In the genomic region with DNA sequence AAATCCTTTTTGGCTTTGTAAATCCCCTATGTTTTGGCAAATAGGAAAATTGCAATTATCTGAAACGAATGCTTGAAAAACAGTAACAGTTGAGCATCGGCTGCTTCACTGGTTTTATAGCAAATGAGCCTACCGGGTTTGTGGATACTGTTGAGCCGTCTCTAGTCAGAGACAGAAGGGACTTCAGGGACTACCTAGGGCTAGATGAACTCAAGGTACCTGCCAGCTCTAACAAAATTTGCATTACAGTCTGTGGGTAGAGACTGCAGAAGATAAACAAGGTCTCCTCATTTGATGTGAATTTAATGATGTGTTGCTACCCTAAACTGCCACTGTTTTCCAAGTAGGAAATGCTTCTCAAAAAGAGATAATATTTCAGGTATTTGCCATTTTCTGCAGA, we compare ENCODE assay signal across 22 cellular contexts.
DNase-seq lines count a peak whose midpoint lies in the region; ATAC-seq, FAIRE-seq and TF ChIP-seq lines count a peak whose summit lies in the region.
"Had no signal": no experiment of that assay in that cellular context is flagged by ENCODE, and none has a peak within 500 bp of the region (broad histone marks: within the 10 kb centered on the region; RNA-seq: fewer than 3 reads in every experiment).

No MANE protein-coding gene starts in this region.

- no peak overlapping the region for H3K4me3 ChIP-seq in A549
- H3K4me3 ChIP-seq: GM12878, K562 had no signal

- peaks cover 15% of the 10 kb centered on the region for H3K27me3 Mint-ChIP-seq in WTC11 (ENCODE audit: low read depth)

- POLR2A ChIA-PET in A549 (lab: Yijun Ruan, JAX): no interaction called here
- POLR2A ChIA-PET in WTC11 (lab: Charles Lee): interaction anchor here (0.6 kb wide), 1 partner anchor 212 kb away, joined by 4 read pairs; no protein-coding TSS in a partner anchor

- H3K4me3 Mint-ChIP-seq in WTC11: no peak overlapping the region
- H3K4me3 Mint-ChIP-seq in stimulated activated effector memory CD8-positive, alpha-beta T cell treated with anti-CD3 and anti-CD28 coated beads, Interleukin-12 subunit alpha, Interleukin-12 subunit beta, amount 100 ng/mL, for 72 hours: no peak overlapping the region
- H3K4me3 Mint-ChIP-seq: CD14-positive monocyte; CD4-positive, alpha-beta memory T cell; HFFc6 had no signal

- TF ChIP-seq EP300 in A549 (IDR thresholded peaks at IDR 0.05): no peak

- TF ChIP-seq POLR2A in A549 (IDR thresholded peaks at IDR 0.05; ENCODE audit: low read length) (no peak), GM12891 (IDR thresholded peaks at IDR 0.05; ENCODE audit: low read depth, low read length) (no peak)

- ATAC-seq in A549 (no peak), WTC11 (peak; percentile 58)
- no peak for ATAC-seq in stimulated activated effector memory CD8-positive, alpha-beta T cell treated with anti-CD3 and anti-CD28 coated beads, Interleukin-12 subunit alpha, Interleukin-12 subunit beta, amount 100 ng/mL, for 72 hours
- ATAC-seq: GM12878, HCT116, K562 had no signal

- peaks cover 15% of the 10 kb centered on the region for H3K4me1 Mint-ChIP-seq in WTC11
- H3K4me1 Mint-ChIP-seq in stimulated activated effector memory CD8-positive, alpha-beta T cell treated with anti-CD3 and anti-CD28 coated beads, Interleukin-12 subunit alpha, Interleukin-12 subunit beta, amount 100 ng/mL, for 72 hours: no peaks in the 10 kb centered on the region
- H3K4me1 Mint-ChIP-seq: CD4-positive, alpha-beta memory T cell had no signal

- WGBS in A549 (ENCODE audit: missing lambda C conversion rate): 61% methylated on average over 4 of the region's 4 CpGs

- H3K36me3 Mint-ChIP-seq in WTC11: no peaks in the 10 kb centered on the region
- no peaks in the 10 kb centered on the region for H3K36me3 Mint-ChIP-seq in stimulated activated effector memory CD8-positive, alpha-beta T cell treated with anti-CD3 and anti-CD28 coated beads, Interleukin-12 subunit alpha, Interleukin-12 subunit beta, amount 100 ng/mL, for 72 hours
- H3K36me3 Mint-ChIP-seq: CD14-positive monocyte; CD4-positive, alpha-beta memory T cell had no signal

- no peak overlapping the region for H3K27ac Mint-ChIP-seq in WTC11
- no peak overlapping the region for H3K27ac Mint-ChIP-seq in stimulated activated effector memory CD8-positive, alpha-beta T cell treated with anti-CD3 and anti-CD28 coated beads, Interleukin-12 subunit alpha, Interleukin-12 subunit beta, amount 100 ng/mL, for 72 hours
- H3K27ac Mint-ChIP-seq: CD14-positive monocyte; CD4-positive, alpha-beta memory T cell; HFFc6 had no signal

- no peak for TF ChIP-seq RAD21 in A549 (conservative IDR thresholded peaks at IDR 0.05 in 1 of 2, IDR thresholded peaks at IDR 0.05 in 1 of 2)

- H3K4me2 ChIP-seq in A549: no peak overlapping the region

- CTCF ChIA-PET in A549 (lab: Yijun Ruan, JAX) (interaction anchor here (5.3 kb wide), 1 partner anchor 13 kb away, joined by 44 read pairs; no protein-coding TSS in a partner anchor), WTC11 (lab: Charles Lee) (interaction anchor here (1.3 kb wide), 1 partner anchor 14 kb away, joined by 4 read pairs; no protein-coding TSS in a partner anchor)

- H3K4me1 ChIP-seq in A549: no peaks in the 10 kb centered on the region

- H3K9me3 Mint-ChIP-seq in WTC11: no peaks in the 10 kb centered on the region
- H3K9me3 Mint-ChIP-seq in stimulated activated effector memory CD8-positive, alpha-beta T cell treated with anti-CD3 and anti-CD28 coated beads, Interleukin-12 subunit alpha, Interleukin-12 subunit beta, amount 100 ng/mL, for 72 hours: no peaks in the 10 kb centered on the region
- H3K9me3 Mint-ChIP-seq: CD14-positive monocyte; CD4-positive, alpha-beta memory T cell; HFFc6 had no signal

- TF ChIP-seq CTCF in A549 (IDR thresholded peaks at IDR 0.05) (no peak), WTC11 (IDR thresholded peaks at IDR 0.05) (no peak)

- no peak overlapping the region for H3K27ac ChIP-seq in A549

- no peaks in the 10 kb centered on the region for H3K9me3 ChIP-seq in A549

- no peak for DNase-seq in A549 (ENCODE audit: low read depth in 1 of 2, low spot score in 1 of 2)
- no peak for DNase-seq in GM12891 (ENCODE audit: insufficient read length, low spot score)
- peak; percentile 74 for DNase-seq in NCI-H1694 (lab: John Stamatoyannopoulos, UW)
- DNase-seq in WTC11 (ENCODE audit: low spot score): no peak
- no peak for DNase-seq in central memory CD4-positive, alpha-beta T cell
- no peak for DNase-seq in NCI-H510A treated with DMSO at 0.1 percent for 48 hours (lab: John Stamatoyannopoulos, UW)
- no peak for DNase-seq in stimulated activated effector memory CD8-positive, alpha-beta T cell treated with anti-CD3 and anti-CD28 coated beads, Interleukin-12 subunit alpha, Interleukin-12 subunit beta, amount 100 ng/mL, for 72 hours (ENCODE audit: low spot score in 2 of 2)
- DNase-seq: AML-193; CD4-positive, alpha-beta memory T cell; DMS53; DND-41; EL; HFFc6; IMR-90 had no signal

- peak; percentile 23 for FAIRE-seq in A549 (lab: Jason Lieb, UNC)
- FAIRE-seq in GM12891 (lab: Jason Lieb, UNC): peak; percentile 16
- FAIRE-seq: A204.1, GM12878, GM19239, H54, HTR-8/SVneo, K562 had no signal

TF ChIP-seq in A549, 52 proteins besides CTCF, POLR2A, EP300 and RAD21:
- TF ChIP-seq HDAC2 (IDR thresholded peaks at IDR 0.05): no peak

TF ChIP-seq in GM12891, 5 proteins besides CTCF, POLR2A, EP300 and RAD21:
- TF ChIP-seq SPI1 (IDR thresholded peaks at IDR 0.05; ENCODE audit: low read depth, low read length): no peak
- TF ChIP-seq POLR2AphosphoS5 (IDR thresholded peaks at IDR 0.05; ENCODE audit: low read depth, low read length): no peak
- no peak for TF ChIP-seq PAX5 (IDR thresholded peaks at IDR 0.05; ENCODE audit: insufficient read depth, low read length, severe bottlenecking)
- no peak for TF ChIP-seq POU2F2 (IDR thresholded peaks at IDR 0.05; ENCODE audit: low read depth, low read length)
- TF ChIP-seq TAF1 (IDR thresholded peaks at IDR 0.05; ENCODE audit: low read depth, low read length): no peak

TF ChIP-seq in WTC11, 78 proteins besides CTCF, POLR2A, EP300 and RAD21 (continues in another document):
- no peak for TF ChIP-seq TCF7 (CRISPR knock-in tag; IDR thresholded peaks at IDR 0.05; ENCODE audit: low read depth)
- no peak for TF ChIP-seq ZNF671 (CRISPR knock-in tag; IDR thresholded peaks at IDR 0.05)
- TF ChIP-seq SOX15 (CRISPR knock-in tag; IDR thresholded peaks at IDR 0.05): no peak
- no peak for TF ChIP-seq IRF2 (CRISPR knock-in tag; IDR thresholded peaks at IDR 0.05; ENCODE audit: borderline replicate concordance, low read depth)
- no peak for TF ChIP-seq FOXP1 (CRISPR knock-in tag; IDR thresholded peaks at IDR 0.05; ENCODE audit: borderline replicate concordance)
- TF ChIP-seq RORB (CRISPR knock-in tag; IDR thresholded peaks at IDR 0.05): no peak
- TF ChIP-seq NR3C1 (CRISPR knock-in tag; conservative IDR thresholded peaks at IDR 0.05; ENCODE audit: low read depth): no peak
- no peak for TF ChIP-seq PRRX2 (CRISPR knock-in tag; IDR thresholded peaks at IDR 0.05)
- TF ChIP-seq ZNF416 (CRISPR knock-in tag; IDR thresholded peaks at IDR 0.05): no peak
- TF ChIP-seq, protein P1, sequence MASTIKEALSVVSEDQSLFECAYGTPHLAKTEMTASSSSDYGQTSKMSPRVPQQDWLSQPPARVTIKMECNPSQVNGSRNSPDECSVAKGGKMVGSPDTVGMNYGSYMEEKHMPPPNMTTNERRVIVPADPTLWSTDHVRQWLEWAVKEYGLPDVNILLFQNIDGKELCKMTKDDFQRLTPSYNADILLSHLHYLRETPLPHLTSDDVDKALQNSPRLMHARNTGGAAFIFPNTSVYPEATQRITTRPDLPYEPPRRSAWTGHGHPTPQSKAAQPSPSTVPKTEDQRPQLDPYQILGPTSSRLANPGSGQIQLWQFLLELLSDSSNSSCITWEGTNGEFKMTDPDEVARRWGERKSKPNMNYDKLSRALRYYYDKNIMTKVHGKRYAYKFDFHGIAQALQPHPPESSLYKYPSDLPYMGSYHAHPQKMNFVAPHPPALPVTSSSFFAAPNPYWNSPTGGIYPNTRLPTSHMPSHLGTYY (CRISPR knock-in tag; IDR thresholded peaks at IDR 0.05): no peak
- no peak for TF ChIP-seq CREM (CRISPR knock-in tag; IDR thresholded peaks at IDR 0.05)
- TF ChIP-seq ATF1 (CRISPR knock-in tag; IDR thresholded peaks at IDR 0.05): no peak
- TF ChIP-seq, protein P2, sequence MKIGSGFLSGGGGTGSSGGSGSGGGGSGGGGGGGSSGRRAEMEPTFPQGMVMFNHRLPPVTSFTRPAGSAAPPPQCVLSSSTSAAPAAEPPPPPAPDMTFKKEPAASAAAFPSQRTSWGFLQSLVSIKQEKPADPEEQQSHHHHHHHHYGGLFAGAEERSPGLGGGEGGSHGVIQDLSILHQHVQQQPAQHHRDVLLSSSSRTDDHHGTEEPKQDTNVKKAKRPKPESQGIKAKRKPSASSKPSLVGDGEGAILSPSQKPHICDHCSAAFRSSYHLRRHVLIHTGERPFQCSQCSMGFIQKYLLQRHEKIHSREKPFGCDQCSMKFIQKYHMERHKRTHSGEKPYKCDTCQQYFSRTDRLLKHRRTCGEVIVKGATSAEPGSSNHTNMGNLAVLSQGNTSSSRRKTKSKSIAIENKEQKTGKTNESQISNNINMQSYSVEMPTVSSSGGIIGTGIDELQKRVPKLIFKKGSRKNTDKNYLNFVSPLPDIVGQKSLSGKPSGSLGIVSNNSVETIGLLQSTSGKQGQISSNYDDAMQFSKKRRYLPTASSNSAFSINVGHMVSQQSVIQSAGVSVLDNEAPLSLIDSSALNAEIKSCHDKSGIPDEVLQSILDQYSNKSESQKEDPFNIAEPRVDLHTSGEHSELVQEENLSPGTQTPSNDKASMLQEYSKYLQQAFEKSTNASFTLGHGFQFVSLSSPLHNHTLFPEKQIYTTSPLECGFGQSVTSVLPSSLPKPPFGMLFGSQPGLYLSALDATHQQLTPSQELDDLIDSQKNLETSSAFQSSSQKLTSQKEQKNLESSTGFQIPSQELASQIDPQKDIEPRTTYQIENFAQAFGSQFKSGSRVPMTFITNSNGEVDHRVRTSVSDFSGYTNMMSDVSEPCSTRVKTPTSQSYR (CRISPR knock-in tag; IDR thresholded peaks at IDR 0.05): no peak
- TF ChIP-seq SMAD4 (CRISPR knock-in tag; IDR thresholded peaks at IDR 0.05): no peak
- TF ChIP-seq, protein P3, sequence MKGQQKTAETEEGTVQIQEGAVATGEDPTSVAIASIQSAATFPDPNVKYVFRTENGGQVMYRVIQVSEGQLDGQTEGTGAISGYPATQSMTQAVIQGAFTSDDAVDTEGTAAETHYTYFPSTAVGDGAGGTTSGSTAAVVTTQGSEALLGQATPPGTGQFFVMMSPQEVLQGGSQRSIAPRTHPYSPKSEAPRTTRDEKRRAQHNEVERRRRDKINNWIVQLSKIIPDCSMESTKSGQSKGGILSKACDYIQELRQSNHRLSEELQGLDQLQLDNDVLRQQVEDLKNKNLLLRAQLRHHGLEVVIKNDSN (CRISPR knock-in tag; IDR thresholded peaks at IDR 0.05): no peak
- TF ChIP-seq, protein P4, sequence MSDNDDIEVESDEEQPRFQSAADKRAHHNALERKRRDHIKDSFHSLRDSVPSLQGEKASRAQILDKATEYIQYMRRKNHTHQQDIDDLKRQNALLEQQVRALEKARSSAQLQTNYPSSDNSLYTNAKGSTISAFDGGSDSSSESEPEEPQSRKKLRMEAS (CRISPR knock-in tag; IDR thresholded peaks at IDR 0.05): no peak
